Comparison of ENCODE assay signal across 1 cellular context in the genomic region with DNA sequence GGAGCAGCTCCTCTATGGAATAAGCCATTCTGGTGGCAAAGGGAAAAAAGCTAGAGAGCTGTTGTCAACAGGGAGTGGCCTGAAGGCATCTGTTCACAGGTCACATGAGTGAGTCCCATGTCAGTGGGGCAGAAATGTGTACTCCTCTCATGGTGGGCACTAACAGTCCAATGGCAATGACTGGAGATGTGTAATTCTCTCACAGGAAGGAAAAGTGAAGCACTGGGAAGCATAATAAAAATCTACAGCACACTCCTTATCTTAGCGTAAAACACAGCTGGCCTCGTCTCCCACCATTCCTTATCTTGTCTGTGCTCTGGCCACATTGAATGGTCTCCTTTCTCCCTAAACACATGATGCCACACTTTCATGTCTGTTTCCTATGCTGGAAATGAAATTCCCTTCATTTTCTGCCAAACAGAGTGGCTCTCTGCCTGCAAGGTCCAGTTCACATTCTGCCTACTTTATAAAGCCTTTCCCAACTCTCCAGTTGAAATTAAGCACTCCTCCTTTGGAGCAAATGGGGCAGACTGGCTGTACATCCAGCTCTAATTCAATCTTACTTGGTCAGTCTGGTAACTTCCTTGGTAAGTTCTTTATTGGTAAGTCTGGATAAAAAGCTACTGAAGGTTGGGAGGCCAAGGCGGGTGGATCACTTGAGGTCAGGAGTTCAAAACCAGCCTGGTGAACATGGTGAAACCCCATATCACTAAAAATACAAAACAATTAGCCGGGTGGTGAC.
A peak's percentile ranks its signal among the peaks of the same experiment; 100 is the strongest.
TF ChIP-seq lines count a peak whose summit lies in the region.

No MANE protein-coding gene starts in this region.

TF ChIP-seq in SK-N-SH, 30 proteins besides CTCF, POLR2A, EP300 and RAD21:
- TF ChIP-seq TCF12 (IDR thresholded peaks at IDR 0.05) = no peak
- TF ChIP-seq TEAD4 (IDR thresholded peaks at IDR 0.05; ENCODE audit: borderline replicate concordance, insufficient read depth) = no peak
- TF ChIP-seq GATA2 (CRISPR knock-in tag; IDR thresholded peaks at IDR 0.05) = peak; percentile 88
- TF ChIP-seq RCOR1 (IDR thresholded peaks at IDR 0.05; ENCODE audit: low read length) = peak; percentile 65; the same call in 1 of the 2 replicates
- peak; percentile 44; the same call in 1 of the 2 replicates for TF ChIP-seq MXI1 (IDR thresholded peaks at IDR 0.05; ENCODE audit: low read depth, low read length)
- no peak for TF ChIP-seq TAF1 (IDR thresholded peaks at IDR 0.05; ENCODE audit: borderline replicate concordance, low read depth, low read length)
- TF ChIP-seq, protein P1, sequence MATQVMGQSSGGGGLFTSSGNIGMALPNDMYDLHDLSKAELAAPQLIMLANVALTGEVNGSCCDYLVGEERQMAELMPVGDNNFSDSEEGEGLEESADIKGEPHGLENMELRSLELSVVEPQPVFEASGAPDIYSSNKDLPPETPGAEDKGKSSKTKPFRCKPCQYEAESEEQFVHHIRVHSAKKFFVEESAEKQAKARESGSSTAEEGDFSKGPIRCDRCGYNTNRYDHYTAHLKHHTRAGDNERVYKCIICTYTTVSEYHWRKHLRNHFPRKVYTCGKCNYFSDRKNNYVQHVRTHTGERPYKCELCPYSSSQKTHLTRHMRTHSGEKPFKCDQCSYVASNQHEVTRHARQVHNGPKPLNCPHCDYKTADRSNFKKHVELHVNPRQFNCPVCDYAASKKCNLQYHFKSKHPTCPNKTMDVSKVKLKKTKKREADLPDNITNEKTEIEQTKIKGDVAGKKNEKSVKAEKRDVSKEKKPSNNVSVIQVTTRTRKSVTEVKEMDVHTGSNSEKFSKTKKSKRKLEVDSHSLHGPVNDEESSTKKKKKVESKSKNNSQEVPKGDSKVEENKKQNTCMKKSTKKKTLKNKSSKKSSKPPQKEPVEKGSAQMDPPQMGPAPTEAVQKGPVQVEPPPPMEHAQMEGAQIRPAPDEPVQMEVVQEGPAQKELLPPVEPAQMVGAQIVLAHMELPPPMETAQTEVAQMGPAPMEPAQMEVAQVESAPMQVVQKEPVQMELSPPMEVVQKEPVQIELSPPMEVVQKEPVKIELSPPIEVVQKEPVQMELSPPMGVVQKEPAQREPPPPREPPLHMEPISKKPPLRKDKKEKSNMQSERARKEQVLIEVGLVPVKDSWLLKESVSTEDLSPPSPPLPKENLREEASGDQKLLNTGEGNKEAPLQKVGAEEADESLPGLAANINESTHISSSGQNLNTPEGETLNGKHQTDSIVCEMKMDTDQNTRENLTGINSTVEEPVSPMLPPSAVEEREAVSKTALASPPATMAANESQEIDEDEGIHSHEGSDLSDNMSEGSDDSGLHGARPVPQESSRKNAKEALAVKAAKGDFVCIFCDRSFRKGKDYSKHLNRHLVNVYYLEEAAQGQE (IDR thresholded peaks at IDR 0.05; ENCODE audit: low read depth, low read length) = no peak
- no peak for TF ChIP-seq FOXM1 (IDR thresholded peaks at IDR 0.05; ENCODE audit: low read depth)
- TF ChIP-seq, protein P2, sequence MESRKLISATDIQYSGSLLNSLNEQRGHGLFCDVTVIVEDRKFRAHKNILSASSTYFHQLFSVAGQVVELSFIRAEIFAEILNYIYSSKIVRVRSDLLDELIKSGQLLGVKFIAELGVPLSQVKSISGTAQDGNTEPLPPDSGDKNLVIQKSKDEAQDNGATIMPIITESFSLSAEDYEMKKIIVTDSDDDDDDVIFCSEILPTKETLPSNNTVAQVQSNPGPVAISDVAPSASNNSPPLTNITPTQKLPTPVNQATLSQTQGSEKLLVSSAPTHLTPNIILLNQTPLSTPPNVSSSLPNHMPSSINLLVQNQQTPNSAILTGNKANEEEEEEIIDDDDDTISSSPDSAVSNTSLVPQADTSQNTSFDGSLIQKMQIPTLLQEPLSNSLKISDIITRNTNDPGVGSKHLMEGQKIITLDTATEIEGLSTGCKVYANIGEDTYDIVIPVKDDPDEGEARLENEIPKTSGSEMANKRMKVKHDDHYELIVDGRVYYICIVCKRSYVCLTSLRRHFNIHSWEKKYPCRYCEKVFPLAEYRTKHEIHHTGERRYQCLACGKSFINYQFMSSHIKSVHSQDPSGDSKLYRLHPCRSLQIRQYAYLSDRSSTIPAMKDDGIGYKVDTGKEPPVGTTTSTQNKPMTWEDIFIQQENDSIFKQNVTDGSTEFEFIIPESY (IDR thresholded peaks at IDR 0.05; ENCODE audit: borderline replicate concordance, low read depth) = no peak
TF ChIP-seq in SK-N-SH: peak in this region for 3.
